ENCODE assay signal across 18 cellular contexts in genomic region chr1:208240698-208241355, GRCh38. TPM values are rescaled to one million over a fixed set of nuclear protein-coding genes. Genes with fewer than 3 reads are reported as not detected.
DNase-seq lines count a peak whose midpoint lies in the region; ATAC-seq, FAIRE-seq and TF ChIP-seq lines count a peak whose summit lies in the region.
"Had no signal": no experiment of that assay in that cellular context is flagged by ENCODE, and none has a peak within 500 bp of the region (broad histone marks: within the 10 kb centered on the region; RNA-seq: fewer than 3 reads in every experiment).

No MANE protein-coding gene starts in this region.

- H3K27ac Mint-ChIP-seq in astrocyte (ENCODE audit: unreplicated experiment) = no peak overlapping the region
- H3K27ac Mint-ChIP-seq in activated naive CD4-positive, alpha-beta T cell treated with anti-CD3 and anti-CD28 coated beads, Interleukin-2, amount 10 ng/mL, durations not matched to agents 7 days and 5 days = no peak overlapping the region
- H3K27ac Mint-ChIP-seq: activated naive CD8-positive, alpha-beta T cell treated with anti-CD3 and anti-CD28 coated beads, Interleukin-2, amount 10 ng/mL, durations not matched to agents 7 days and 5 days; dendritic cell treated with granulocyte-macrophage colony-stimulating factor and Interleukin-4, amounts not matched to agents 40 ng/mL and 50 ng/mL, for 4 days; H9; stimulated activated naive B cell treated with anti-CD40 and anti-IgM and Interleukin-4, amounts not matched to agents 10 μg/mL and 1 μg/mL and 100 μg/mL, for 72 hours had no signal

- H3K4me1 Mint-ChIP-seq in astrocyte (ENCODE audit: low read depth, unreplicated experiment) = peaks cover 33% of the 10 kb centered on the region
- peaks cover 24% of the 10 kb centered on the region for H3K4me1 Mint-ChIP-seq in activated naive CD4-positive, alpha-beta T cell treated with anti-CD3 and anti-CD28 coated beads, Interleukin-2, amount 10 ng/mL, durations not matched to agents 7 days and 5 days

- no peak for FAIRE-seq in astrocyte (lab: Jason Lieb, UNC)
- FAIRE-seq: kidney had no signal

- H2BK5ac ChIP-seq in IMR-90 (ENCODE audit: low read depth, low read length, poor library complexity, severe bottlenecking) = no peak overlapping the region

- no peak overlapping the region for H3K9ac ChIP-seq in IMR-90 (ENCODE audit: low read depth, low read length)
- H3K9ac ChIP-seq in astrocyte (ENCODE audit: low read length) = no peak overlapping the region
- no peak overlapping the region for H3K9ac ChIP-seq in liver (ENCODE audit: low read depth in 1 of 2, low read length in 2 of 2)

- H3K36me3 Mint-ChIP-seq in astrocyte (ENCODE audit: low read depth, unreplicated experiment) = no peaks in the 10 kb centered on the region
- no peaks in the 10 kb centered on the region for H3K36me3 Mint-ChIP-seq in activated naive CD4-positive, alpha-beta T cell treated with anti-CD3 and anti-CD28 coated beads, Interleukin-2, amount 10 ng/mL, durations not matched to agents 7 days and 5 days
- H3K36me3 Mint-ChIP-seq: activated naive CD8-positive, alpha-beta T cell treated with anti-CD3 and anti-CD28 coated beads, Interleukin-2, amount 10 ng/mL, durations not matched to agents 7 days and 5 days; stimulated activated naive B cell treated with anti-CD40 and anti-IgM and Interleukin-4, amounts not matched to agents 10 μg/mL and 1 μg/mL and 100 μg/mL, for 72 hours had no signal

- H3K4me2 ChIP-seq in IMR-90 (ENCODE audit: low read depth, low read length) (no peak overlapping the region), astrocyte (ENCODE audit: low read length) (peak overlapping the region; percentile 93)

- no peak for ATAC-seq in IMR-90 (ENCODE audit: low read depth)
- no peak for ATAC-seq in GM18858 (IDR thresholded peaks at IDR 0.05; ENCODE audit: unreplicated experiment)
- ATAC-seq in GM18909 (IDR thresholded peaks at IDR 0.05; ENCODE audit: poor library complexity, unreplicated experiment) = no peak
- ATAC-seq: stimulated activated naive B cell treated with anti-CD40 and anti-IgM and Interleukin-4, amounts not matched to agents 10 μg/mL and 1 μg/mL and 100 μg/mL, for 72 hours had no signal

- no peaks in the 10 kb centered on the region for H3K9me3 Mint-ChIP-seq in astrocyte (ENCODE audit: unreplicated experiment)
- H3K9me3 Mint-ChIP-seq in activated naive CD4-positive, alpha-beta T cell treated with anti-CD3 and anti-CD28 coated beads, Interleukin-2, amount 10 ng/mL, durations not matched to agents 7 days and 5 days = no peaks in the 10 kb centered on the region
- H3K9me3 Mint-ChIP-seq: activated naive CD8-positive, alpha-beta T cell treated with anti-CD3 and anti-CD28 coated beads, Interleukin-2, amount 10 ng/mL, durations not matched to agents 7 days and 5 days; dendritic cell treated with granulocyte-macrophage colony-stimulating factor and Interleukin-4, amounts not matched to agents 40 ng/mL and 50 ng/mL, for 4 days; stimulated activated naive B cell treated with anti-CD40 and anti-IgM and Interleukin-4, amounts not matched to agents 10 μg/mL and 1 μg/mL and 100 μg/mL, for 72 hours had no signal

- peaks cover 13% of the 10 kb centered on the region for H3K27me3 Mint-ChIP-seq in astrocyte (ENCODE audit: low read depth, unreplicated experiment)
- peaks cover 97% of the 10 kb centered on the region for H3K27me3 Mint-ChIP-seq in activated naive CD4-positive, alpha-beta T cell treated with anti-CD3 and anti-CD28 coated beads, Interleukin-2, amount 10 ng/mL, durations not matched to agents 7 days and 5 days

- H2BK20ac ChIP-seq in IMR-90 (ENCODE audit: low read depth, low read length) = no peak overlapping the region

- no peak overlapping the region for H3K56ac ChIP-seq in IMR-90 (ENCODE audit: extremely low read depth, insufficient read depth, low read length)

- peaks cover 0 to 25% of the 10 kb centered on the region in 2 experiments; a peak in 1 of 4 replicates for H3K79me1 ChIP-seq in IMR-90 (ENCODE audit: low read depth in 1 of 2, low read length in 2 of 2)

- no peaks in the 10 kb centered on the region for H3K9me1 ChIP-seq in IMR-90 (ENCODE audit: insufficient read depth, low read length)

- H2AFZ ChIP-seq in IMR-90 (replicated peaks; ENCODE audit: low read length, poor library complexity) (no peak overlapping the region), astrocyte (ENCODE audit: low read depth, low read length) (no peak overlapping the region)

- BruUV-seq in IMR-90 (replicated peaks; lab: Mats Ljungman, UMichigan) = no TSS peak

- H4K5ac ChIP-seq in IMR-90 (ENCODE audit: low read depth, low read length) = no peak overlapping the region

- H3K27me3 ChIP-seq in IMR-90 (ENCODE audit: control insufficient read depth, insufficient read depth, low read length) = peaks cover 5% of the 10 kb centered on the region; the same call in 1 of the 2 replicates
- no peaks in the 10 kb centered on the region for H3K27me3 ChIP-seq in astrocyte (ENCODE audit: insufficient read depth, low read length)
- H3K27me3 ChIP-seq in liver (ENCODE audit: control insufficient read depth in 4 of 4, insufficient read depth in 4 of 4, low read length in 3 of 4) = no peaks in the 10 kb centered on the region

- no peak for TF ChIP-seq CTCF in IMR-90 (conservative IDR thresholded peaks at IDR 0.05; ENCODE audit: low read depth, low read length)
- TF ChIP-seq CTCF in astrocyte (IDR thresholded peaks at IDR 0.05; ENCODE audit: insufficient read depth, low read depth, low read length) = no peak
- TF ChIP-seq CTCF in liver (IDR thresholded peaks at IDR 0.05; ENCODE audit: low read depth, low read length, missing input control) = no peak

- no peak overlapping the region for H3K27ac ChIP-seq in IMR-90 (ENCODE audit: insufficient read depth, low read length)
- no peak overlapping the region for H3K27ac ChIP-seq in astrocyte (ENCODE audit: low read depth, low read length)
- H3K27ac ChIP-seq in liver (ENCODE audit: low read depth in 1 of 2, low read length in 2 of 2) = peak overlapping the region; percentile 72 to 80

- CTCF ChIA-PET in IMR-90 (lab: Yijun Ruan, JAX) = interaction anchor here (0.7 to 11.3 kb wide), 4 partner anchors 9 to 219 kb away, joined by 3 to 158 read pairs (median 3); no protein-coding TSS in a partner anchor
- CTCF ChIA-PET in activated naive CD4-positive, alpha-beta T cell treated with anti-CD3 and anti-CD28 coated beads, Interleukin-2, amount 10 ng/mL, durations not matched to agents 7 days and 5 days (lab: Charles Lee) = interaction anchor here (0.6 to 2.6 kb wide), 4 partner anchors 15 to 355 kb away, joined by 3 to 12 read pairs (median 7); no protein-coding TSS in a partner anchor

- H4K20me1 ChIP-seq in IMR-90 (ENCODE audit: insufficient read depth, low read length) (no peaks in the 10 kb centered on the region), astrocyte (ENCODE audit: insufficient read depth, low read length) (peaks cover 31% of the 10 kb centered on the region)

- H3K4me3 ChIP-seq in IMR-90 (ENCODE audit: insufficient read depth, low read depth, low read length) (no peak overlapping the region), astrocyte (ENCODE audit: insufficient read depth, low read depth, low read length) (no peak overlapping the region), liver (ENCODE audit: low read depth in 1 of 3, low read length in 3 of 3) (no peak overlapping the region), skeletal muscle cell (ENCODE audit: low read depth, low read length) (peak overlapping the region; percentile 81)

- no peak for TF ChIP-seq POLR2A in IMR-90 (IDR thresholded peaks at IDR 0.05; ENCODE audit: low read depth, low read length)

- H2BK15ac ChIP-seq in IMR-90 (ENCODE audit: low read depth, low read length) = no peak overlapping the region

- H4K8ac ChIP-seq in IMR-90 (ENCODE audit: low read depth in 2 of 2, low read length in 2 of 2) = no peak overlapping the region

- H3K4ac ChIP-seq in IMR-90 (ENCODE audit: low read depth, low read length) = no peak overlapping the region

- in situ Hi-C loops in IMR-90 (cut with MboI; ENCODE audit: low sequenced_read_pairs) = loop anchor here (5.0 kb wide), 2 partner anchors 109 to 359 kb away; no protein-coding TSS in a partner anchor

- H3K18ac ChIP-seq in IMR-90 (ENCODE audit: low read depth, low read length) = no peak overlapping the region

- POLR2A ChIA-PET in IMR-90 (lab: Charles Lee; ENCODE audit: unreplicated experiment) = no interaction called here

- no peak overlapping the region for H3K4me3 Mint-ChIP-seq in astrocyte (ENCODE audit: unreplicated experiment)
- no peak overlapping the region for H3K4me3 Mint-ChIP-seq in activated naive CD4-positive, alpha-beta T cell treated with anti-CD3 and anti-CD28 coated beads, Interleukin-2, amount 10 ng/mL, durations not matched to agents 7 days and 5 days
- H3K4me3 Mint-ChIP-seq: activated naive CD8-positive, alpha-beta T cell treated with anti-CD3 and anti-CD28 coated beads, Interleukin-2, amount 10 ng/mL, durations not matched to agents 7 days and 5 days; dendritic cell treated with granulocyte-macrophage colony-stimulating factor and Interleukin-4, amounts not matched to agents 40 ng/mL and 50 ng/mL, for 4 days; H9; stimulated activated naive B cell treated with anti-CD40 and anti-IgM and Interleukin-4, amounts not matched to agents 10 μg/mL and 1 μg/mL and 100 μg/mL, for 72 hours had no signal

- H3K36me3 ChIP-seq in IMR-90 (ENCODE audit: control insufficient read depth, insufficient read depth, low read length) (no peaks in the 10 kb centered on the region), astrocyte (ENCODE audit: insufficient read depth, low read length) (no peaks in the 10 kb centered on the region), liver (ENCODE audit: control insufficient read depth in 4 of 4, insufficient read depth in 3 of 4, low read depth in 1 of 4, low read length in 3 of 4) (no peaks in the 10 kb centered on the region)

- H3K9me3 ChIP-seq in IMR-90 (ENCODE audit: control insufficient read depth, insufficient read depth, low read length) (no peaks in the 10 kb centered on the region), astrocyte (ENCODE audit: insufficient read depth, low read depth, low read length) (no peaks in the 10 kb centered on the region), liver (ENCODE audit: control insufficient read depth in 4 of 4, low read length in 3 of 4) (no peaks in the 10 kb centered on the region)

- TF ChIP-seq RAD21 in IMR-90 (IDR thresholded peaks at IDR 0.05; ENCODE audit: low read length) = no peak
- TF ChIP-seq RAD21 in liver (IDR thresholded peaks at IDR 0.05) = no peak

- DNase-seq in IMR-90 (no peak), astrocyte (ENCODE audit: low read depth) (no peak), skeletal muscle cell (ENCODE audit: low read depth) (no peak), NK-92 (lab: John Stamatoyannopoulos, UW; ENCODE audit: unreplicated experiment) (no peak)
- DNase-seq in activated naive CD4-positive, alpha-beta T cell treated with anti-CD3 and anti-CD28 coated beads, Interleukin-2, amount 10 ng/mL, durations not matched to agents 7 days and 5 days = no peak
- DNase-seq: activated CD4-positive, CD25-positive, alpha-beta regulatory T cell; activated CD8-positive, alpha-beta memory T cell treated with anti-CD3 and anti-CD28 coated beads, Interleukin-2, amount 50 U/mL, for 48 hours; activated naive CD8-positive, alpha-beta T cell treated with anti-CD3 and anti-CD28 coated beads, Interleukin-2, amount 10 ng/mL, durations not matched to agents 7 days and 5 days; H9; kidney; NCI-H1048; NCI-H524 treated with DMSO at 0.1 percent for 48 hours; stimulated activated CD4-positive, alpha-beta T cell treated with anti-CD3 and anti-CD28 coated beads, Interleukin-2, amount 100 ng/mL, for 24 hours; stimulated activated naive B cell treated with anti-CD40 and anti-IgM and Interleukin-4, amounts not matched to agents 10 μg/mL and 1 μg/mL and 100 μg/mL, for 72 hours had no signal

- dilution Hi-C loops in IMR-90 (cut with HindIII; ENCODE audit: low sequenced_read_pairs, unreplicated experiment) = no loop called here

- no peak overlapping the region for H3K14ac ChIP-seq in IMR-90 (replicated peaks; ENCODE audit: low read depth, low read length)

- no peak overlapping the region for H3K23ac ChIP-seq in IMR-90 (ENCODE audit: low read depth, low read length)

- H3K79me2 ChIP-seq in astrocyte (ENCODE audit: insufficient read depth, low read length) = peaks cover 44% of the 10 kb centered on the region

- peaks cover 12% of the 10 kb centered on the region for H3K4me1 ChIP-seq in IMR-90 (ENCODE audit: control insufficient read depth, insufficient read depth, low read length)
- peaks cover 24% of the 10 kb centered on the region for H3K4me1 ChIP-seq in astrocyte (ENCODE audit: insufficient read depth, low read length)
- peaks cover 12 to 78% (median 67%) of the 10 kb centered on the region in 4 donors for H3K4me1 ChIP-seq in liver (ENCODE audit: control insufficient read depth in 4 of 4, insufficient read depth in 4 of 4, low read length in 3 of 4)

- H4K91ac ChIP-seq in IMR-90 (ENCODE audit: insufficient read depth, low read depth, low read length) = no peak overlapping the region

- no peak overlapping the region for H2AK9ac ChIP-seq in IMR-90 (replicated peaks; ENCODE audit: low read depth, low read length, poor library complexity)

- intact Hi-C loops in IMR-90 (cut with micrococcal nuclease) = loop anchor here (10.0 kb wide), 1 partner anchor 1114 kb away; no protein-coding TSS in a partner anchor

- no peak overlapping the region for H2AK5ac ChIP-seq in IMR-90 (ENCODE audit: low read depth, low read length)

- WGBS in IMR-90 (ENCODE audit: extremely low coverage in 2 of 2, insufficient read length in 1 of 2), 2 experiments = 100% methylated on average over 1 of the region's 3 CpGs; no CpG with 5 or more reads in 1 of the 2 experiments
- WGBS in liver = 69% methylated on average over 3 of the region's 3 CpGs

- H2BK120ac ChIP-seq in IMR-90 (ENCODE audit: low read depth, low read length) = no peak overlapping the region

RNA-seq across cellular contexts. Expression of gene PLXNA2, which starts 3.4 kb away (rescaled TPM):
- 0.56 and 0.72 TPM in 2 replicates for total RNA-seq in IMR-90 (2012; rRNA removed)
- 1.1 and 1.2 TPM in 2 replicates for polyA plus RNA-seq in IMR-90 (2012; rRNA removed)
- 0.45 and 0.59 TPM in 2 replicates for polyA plus RNA-seq in IMR-90 (2012; cell fraction: cytosol; rRNA removed)
- polyA plus RNA-seq in IMR-90 (2012; cell fraction: nucleus; rRNA removed; ENCODE audit: low replicate concordance) = 3.2 and 3.3 TPM in 2 replicates
- 16.3 and 17.7 TPM in 2 replicates for total RNA-seq in astrocyte
- 1 to 10 TPM; 2.8 to 9.2 TPM for total RNA-seq in liver
- polyA plus RNA-seq in liver = 1 to 10 TPM; 1.8 to 2.7 TPM

Comparison
In these comparisons a context has a peak if more than half of its experiments do, and no peak if none do; other contexts are left out.
1. H3K27ac ChIP-seq: peak in liver (2 of 2); none in IMR-90 (single experiment) and astrocyte (single experiment).